ENCODE assay signal across 1 cellular context in genomic region chr1:197902454-197903195, GRCh38.
A peak's percentile ranks its signal among the peaks of the same experiment; 100 is the strongest.
TF ChIP-seq lines count a peak whose summit lies in the region.

Gene C1orf53 (plus strand): TSS chr1:197902630. CDS start chr1:197902650, 20 bp downstream.

TF ChIP-seq in HepG2, 621 proteins besides CTCF, POLR2A, EP300 and RAD21 (continued from another document and continues in another):
- TF ChIP-seq ZNF589 (CRISPR knock-in tag; conservative IDR thresholded peaks at IDR 0.05): no peak
- peak; percentile 67; the same call in 1 of the 2 replicates for TF ChIP-seq ZNF205 (CRISPR knock-in tag; IDR thresholded peaks at IDR 0.05)
- TF ChIP-seq ZNF580 (CRISPR knock-in tag; IDR thresholded peaks at IDR 0.05; ENCODE audit: borderline replicate concordance, low read depth): peak; percentile 61; the same call in 1 of the 2 replicates
- TF ChIP-seq NCOA2 (CRISPR knock-in tag; IDR thresholded peaks at IDR 0.05): peak; percentile 24; the same call in 1 of the 2 replicates
- no peak for TF ChIP-seq SCMH1 (CRISPR knock-in tag; IDR thresholded peaks at IDR 0.05; ENCODE audit: borderline replicate concordance)
- no peak for TF ChIP-seq GPN1 (CRISPR knock-in tag; IDR thresholded peaks at IDR 0.05; ENCODE audit: borderline replicate concordance)
- TF ChIP-seq ZNF225 (CRISPR knock-in tag; IDR thresholded peaks at IDR 0.05): no peak
- peak; percentile 35; the same call in 1 of the 2 replicates for TF ChIP-seq CERS6 (CRISPR knock-in tag; IDR thresholded peaks at IDR 0.05)
- TF ChIP-seq, protein P1, sequence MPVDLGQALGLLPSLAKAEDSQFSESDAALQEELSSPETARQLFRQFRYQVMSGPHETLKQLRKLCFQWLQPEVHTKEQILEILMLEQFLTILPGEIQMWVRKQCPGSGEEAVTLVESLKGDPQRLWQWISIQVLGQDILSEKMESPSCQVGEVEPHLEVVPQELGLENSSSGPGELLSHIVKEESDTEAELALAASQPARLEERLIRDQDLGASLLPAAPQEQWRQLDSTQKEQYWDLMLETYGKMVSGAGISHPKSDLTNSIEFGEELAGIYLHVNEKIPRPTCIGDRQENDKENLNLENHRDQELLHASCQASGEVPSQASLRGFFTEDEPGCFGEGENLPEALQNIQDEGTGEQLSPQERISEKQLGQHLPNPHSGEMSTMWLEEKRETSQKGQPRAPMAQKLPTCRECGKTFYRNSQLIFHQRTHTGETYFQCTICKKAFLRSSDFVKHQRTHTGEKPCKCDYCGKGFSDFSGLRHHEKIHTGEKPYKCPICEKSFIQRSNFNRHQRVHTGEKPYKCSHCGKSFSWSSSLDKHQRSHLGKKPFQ (CRISPR knock-in tag; IDR thresholded peaks at IDR 0.05; ENCODE audit: insufficient replicate concordance): no peak
- TF ChIP-seq PCBP1 (IDR thresholded peaks at IDR 0.05; ENCODE audit: borderline replicate concordance, low read depth, low read length): no peak
- TF ChIP-seq ZNF841 (CRISPR knock-in tag; IDR thresholded peaks at IDR 0.05; ENCODE audit: borderline replicate concordance): no peak
- TF ChIP-seq ZHX1 (CRISPR knock-in tag; IDR thresholded peaks at IDR 0.05; ENCODE audit: low read depth): peak; percentile 94
- TF ChIP-seq REXO4 (CRISPR knock-in tag; IDR thresholded peaks at IDR 0.05; ENCODE audit: borderline replicate concordance): peak; percentile 85; the same call in 1 of the 2 replicates
- no peak for TF ChIP-seq PAWR (CRISPR knock-in tag; IDR thresholded peaks at IDR 0.05; ENCODE audit: borderline replicate concordance)
- TF ChIP-seq, protein P2, sequence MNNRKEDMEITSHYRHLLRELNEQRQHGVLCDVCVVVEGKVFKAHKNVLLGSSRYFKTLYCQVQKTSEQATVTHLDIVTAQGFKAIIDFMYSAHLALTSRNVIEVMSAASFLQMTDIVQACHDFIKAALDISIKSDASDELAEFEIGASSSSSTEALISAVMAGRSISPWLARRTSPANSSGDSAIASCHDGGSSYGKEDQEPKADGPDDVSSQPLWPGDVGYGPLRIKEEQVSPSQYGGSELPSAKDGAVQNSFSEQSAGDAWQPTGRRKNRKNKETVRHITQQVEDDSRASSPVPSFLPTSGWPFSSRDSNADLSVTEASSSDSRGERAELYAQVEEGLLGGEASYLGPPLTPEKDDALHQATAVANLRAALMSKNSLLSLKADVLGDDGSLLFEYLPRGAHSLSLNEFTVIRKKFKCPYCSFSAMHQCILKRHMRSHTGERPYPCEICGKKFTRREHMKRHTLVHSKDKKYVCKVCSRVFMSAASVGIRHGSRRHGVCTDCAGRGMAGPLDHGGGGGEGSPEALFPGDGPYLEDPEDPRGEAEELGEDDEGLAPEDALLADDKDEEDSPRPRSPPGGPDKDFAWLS (CRISPR knock-in tag; IDR thresholded peaks at IDR 0.05; ENCODE audit: borderline replicate concordance): no peak
- no peak for TF ChIP-seq ZNF256 (CRISPR knock-in tag; conservative IDR thresholded peaks at IDR 0.05)
- peak; percentile 53; the same call in 1 of the 2 replicates for TF ChIP-seq NR2C2 (CRISPR knock-in tag; IDR thresholded peaks at IDR 0.05; ENCODE audit: borderline replicate concordance)
- TF ChIP-seq NR0B2 (CRISPR knock-in tag; IDR thresholded peaks at IDR 0.05): peak; percentile 84
- TF ChIP-seq ZNF614 (CRISPR knock-in tag; IDR thresholded peaks at IDR 0.05; ENCODE audit: borderline replicate concordance): peak; percentile 58; the same call in 1 of the 2 replicates
- peak; percentile 72; the same call in 1 of the 2 replicates for TF ChIP-seq ZNF142 (CRISPR knock-in tag; IDR thresholded peaks at IDR 0.05)
- peak; percentile 52; the same call in 1 of the 2 replicates for TF ChIP-seq HOXD1 (CRISPR knock-in tag; IDR thresholded peaks at IDR 0.05)
- TF ChIP-seq ASH2L (IDR thresholded peaks at IDR 0.05; ENCODE audit: insufficient read length, low read depth, low read length): peak; percentile 96
- TF ChIP-seq, protein P3, sequence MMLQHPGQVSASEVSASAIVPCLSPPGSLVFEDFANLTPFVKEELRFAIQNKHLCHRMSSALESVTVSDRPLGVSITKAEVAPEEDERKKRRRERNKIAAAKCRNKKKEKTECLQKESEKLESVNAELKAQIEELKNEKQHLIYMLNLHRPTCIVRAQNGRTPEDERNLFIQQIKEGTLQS (CRISPR knock-in tag; IDR thresholded peaks at IDR 0.05): peak; percentile 18; the same call in 1 of the 2 replicates
- TF ChIP-seq ZNF607 (CRISPR knock-in tag; IDR thresholded peaks at IDR 0.05; ENCODE audit: borderline replicate concordance): peak; percentile 91
- TF ChIP-seq GFI1 (CRISPR knock-in tag; IDR thresholded peaks at IDR 0.05; ENCODE audit: borderline replicate concordance): peak; percentile 86; the same call in 1 of the 2 replicates
- TF ChIP-seq POGZ (CRISPR knock-in tag; IDR thresholded peaks at IDR 0.05): peak; percentile 52
- no peak for TF ChIP-seq USF2 (IDR thresholded peaks at IDR 0.05; ENCODE audit: low read depth, low read length)
- TF ChIP-seq USF2 (CRISPR knock-in tag; IDR thresholded peaks at IDR 0.05; ENCODE audit: borderline replicate concordance): no peak
- TF ChIP-seq HDAC2 (CRISPR knock-in tag; IDR thresholded peaks at IDR 0.05): peak; percentile 45
- peak; percentile 85 for TF ChIP-seq ZNF878 (CRISPR knock-in tag; IDR thresholded peaks at IDR 0.05)
- peak; percentile 99 for TF ChIP-seq ZSCAN31 (CRISPR knock-in tag; IDR thresholded peaks at IDR 0.05; ENCODE audit: low read depth)
- TF ChIP-seq FOSL1 (CRISPR knock-in tag; IDR thresholded peaks at IDR 0.05; ENCODE audit: borderline replicate concordance): no peak
- peak; percentile 78; the same call in 1 of the 2 replicates for TF ChIP-seq ZNF747 (CRISPR knock-in tag; IDR thresholded peaks at IDR 0.05; ENCODE audit: borderline replicate concordance)
- TF ChIP-seq, protein P4, sequence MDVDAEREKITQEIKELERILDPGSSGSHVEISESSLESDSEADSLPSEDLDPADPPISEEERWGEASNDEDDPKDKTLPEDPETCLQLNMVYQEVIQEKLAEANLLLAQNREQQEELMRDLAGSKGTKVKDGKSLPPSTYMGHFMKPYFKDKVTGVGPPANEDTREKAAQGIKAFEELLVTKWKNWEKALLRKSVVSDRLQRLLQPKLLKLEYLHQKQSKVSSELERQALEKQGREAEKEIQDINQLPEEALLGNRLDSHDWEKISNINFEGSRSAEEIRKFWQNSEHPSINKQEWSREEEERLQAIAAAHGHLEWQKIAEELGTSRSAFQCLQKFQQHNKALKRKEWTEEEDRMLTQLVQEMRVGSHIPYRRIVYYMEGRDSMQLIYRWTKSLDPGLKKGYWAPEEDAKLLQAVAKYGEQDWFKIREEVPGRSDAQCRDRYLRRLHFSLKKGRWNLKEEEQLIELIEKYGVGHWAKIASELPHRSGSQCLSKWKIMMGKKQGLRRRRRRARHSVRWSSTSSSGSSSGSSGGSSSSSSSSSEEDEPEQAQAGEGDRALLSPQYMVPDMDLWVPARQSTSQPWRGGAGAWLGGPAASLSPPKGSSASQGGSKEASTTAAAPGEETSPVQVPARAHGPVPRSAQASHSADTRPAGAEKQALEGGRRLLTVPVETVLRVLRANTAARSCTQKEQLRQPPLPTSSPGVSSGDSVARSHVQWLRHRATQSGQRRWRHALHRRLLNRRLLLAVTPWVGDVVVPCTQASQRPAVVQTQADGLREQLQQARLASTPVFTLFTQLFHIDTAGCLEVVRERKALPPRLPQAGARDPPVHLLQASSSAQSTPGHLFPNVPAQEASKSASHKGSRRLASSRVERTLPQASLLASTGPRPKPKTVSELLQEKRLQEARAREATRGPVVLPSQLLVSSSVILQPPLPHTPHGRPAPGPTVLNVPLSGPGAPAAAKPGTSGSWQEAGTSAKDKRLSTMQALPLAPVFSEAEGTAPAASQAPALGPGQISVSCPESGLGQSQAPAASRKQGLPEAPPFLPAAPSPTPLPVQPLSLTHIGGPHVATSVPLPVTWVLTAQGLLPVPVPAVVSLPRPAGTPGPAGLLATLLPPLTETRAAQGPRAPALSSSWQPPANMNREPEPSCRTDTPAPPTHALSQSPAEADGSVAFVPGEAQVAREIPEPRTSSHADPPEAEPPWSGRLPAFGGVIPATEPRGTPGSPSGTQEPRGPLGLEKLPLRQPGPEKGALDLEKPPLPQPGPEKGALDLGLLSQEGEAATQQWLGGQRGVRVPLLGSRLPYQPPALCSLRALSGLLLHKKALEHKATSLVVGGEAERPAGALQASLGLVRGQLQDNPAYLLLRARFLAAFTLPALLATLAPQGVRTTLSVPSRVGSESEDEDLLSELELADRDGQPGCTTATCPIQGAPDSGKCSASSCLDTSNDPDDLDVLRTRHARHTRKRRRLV (CRISPR knock-in tag; IDR thresholded peaks at IDR 0.05): no peak
